8 cellular contexts compared by ENCODE assay signal in the genomic region with DNA sequence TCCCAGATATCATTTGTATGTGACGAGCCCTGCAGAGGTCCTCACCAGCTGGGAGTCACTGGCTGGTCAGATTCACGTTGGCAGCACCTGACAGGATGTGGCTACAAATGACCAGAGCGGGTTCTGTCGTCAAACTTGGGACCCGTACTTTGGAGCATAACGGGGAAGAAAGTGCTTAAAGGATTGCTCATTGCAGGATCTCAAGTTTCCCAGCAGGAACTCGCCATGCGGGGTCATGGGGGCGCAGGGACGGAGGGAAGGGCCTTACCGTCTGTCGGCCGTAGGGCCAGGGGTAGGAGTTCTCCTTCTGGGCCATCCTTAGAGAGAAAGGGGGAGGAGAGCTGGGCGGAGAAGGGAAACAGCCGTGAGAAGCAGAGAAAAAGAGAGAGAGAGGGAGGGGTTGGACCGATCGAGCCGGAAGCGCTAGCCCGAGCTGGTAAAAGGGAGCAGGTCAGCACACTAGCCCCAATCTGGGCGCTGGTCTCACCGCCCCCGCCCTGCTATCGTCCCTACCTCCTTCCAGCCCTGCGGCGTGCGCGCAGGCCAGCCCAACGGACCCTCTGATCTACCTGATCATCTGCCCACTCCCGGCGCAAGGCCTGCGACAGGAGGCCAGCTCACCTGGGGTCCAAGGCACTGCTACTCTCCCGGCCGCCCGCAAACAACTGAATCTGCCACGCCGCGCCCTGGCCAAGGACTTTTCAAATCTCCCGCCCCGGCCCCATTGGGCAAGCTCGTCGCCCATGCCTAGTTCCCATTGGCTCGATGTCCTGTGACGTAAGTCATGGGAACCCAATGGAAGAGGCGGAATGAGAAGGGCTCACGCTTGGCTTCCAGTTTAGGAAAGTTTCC. TPM values are rescaled to one million over a fixed set of nuclear protein-coding genes. Genes with fewer than 3 reads are reported as not detected.
A peak's percentile ranks its signal among the peaks of the same experiment; 100 is the strongest.
DNase-seq lines count a peak whose midpoint lies in the region; ATAC-seq and TF ChIP-seq lines count a peak whose summit lies in the region.

A gene (minus strand): TSS at position 667 of the 852 bp plus-strand sequence. CDS start 351 bp downstream, at position 316.

- intact Hi-C loops in esophagus squamous epithelium (cut with DNase I) = no loop called here

- peak in 1 of 2 donors; percentile 9 for TF ChIP-seq POLR2A in Peyer's patch (IDR thresholded peaks at IDR 0.05)
- TF ChIP-seq POLR2A in esophagus squamous epithelium (IDR thresholded peaks at IDR 0.05) = peak in 2 of 4 donors; percentile 15 to 56

- H3K27me3 ChIP-seq in Peyer's patch = no peaks in the 10 kb centered on the region
- H3K27me3 ChIP-seq in esophagus squamous epithelium = no peaks in the 10 kb centered on the region

- WGBS in esophagus squamous epithelium, 2 donors = 1% methylated on average over 37 to 40 of the region's 46 CpGs

- H3K4me1 Mint-ChIP-seq in activated T-cell treated with anti-CD3 and anti-CD28 coated beads, Interleukin-2, amount 50 U/mL, for 4 hours (ENCODE audit: low read depth) = peaks cover 14% of the 10 kb centered on the region
- H3K4me1 Mint-ChIP-seq in naive B cell = peaks cover 18 to 29% (median 23%) of the 10 kb centered on the region in 3 donors
- H3K4me1 Mint-ChIP-seq in stimulated activated effector memory CD8-positive, alpha-beta T cell treated with anti-CD3 and anti-CD28 coated beads, Interleukin-12 subunit alpha, Interleukin-12 subunit beta, amount 100 ng/mL, for 72 hours = peaks cover 33% of the 10 kb centered on the region

- no peaks in the 10 kb centered on the region for H3K9me3 Mint-ChIP-seq in activated T-cell treated with anti-CD3 and anti-CD28 coated beads, Interleukin-2, amount 50 U/mL, for 4 hours
- no peaks in the 10 kb centered on the region for H3K9me3 Mint-ChIP-seq in naive B cell
- no peaks in the 10 kb centered on the region for H3K9me3 Mint-ChIP-seq in stimulated activated effector memory CD8-positive, alpha-beta T cell treated with anti-CD3 and anti-CD28 coated beads, Interleukin-12 subunit alpha, Interleukin-12 subunit beta, amount 100 ng/mL, for 72 hours

- no peaks in the 10 kb centered on the region for H3K27me3 Mint-ChIP-seq in activated T-cell treated with anti-CD3 and anti-CD28 coated beads, Interleukin-2, amount 50 U/mL, for 4 hours (ENCODE audit: low read depth)
- no peaks in the 10 kb centered on the region for H3K27me3 Mint-ChIP-seq in naive B cell

- DNase-seq in DMS153 treated with DMSO at 0.1 percent for 48 hours (lab: John Stamatoyannopoulos, UW; ENCODE audit: unreplicated experiment) = peak; percentile 22
- DNase-seq in Jurkat, Clone E6-1 (ENCODE audit: low read depth, low spot score) = peak; percentile 91
- DNase-seq in Peyer's patch = peak; percentile 91 to 98 (median 95)
- peak; percentile 86 for DNase-seq in activated T-cell treated with anti-CD3 and anti-CD28 coated beads, Interleukin-2, amount 50 U/mL, for 4 hours
- peak; percentile 70 for DNase-seq in esophagus squamous epithelium (lab: John Stamatoyannopoulos, UW)
- peak; percentile 88 for DNase-seq in naive B cell
- peak; percentile 81 to 94 for DNase-seq in stimulated activated effector memory CD8-positive, alpha-beta T cell treated with anti-CD3 and anti-CD28 coated beads, Interleukin-12 subunit alpha, Interleukin-12 subunit beta, amount 100 ng/mL, for 72 hours (ENCODE audit: low spot score in 2 of 2)

- peak within 1 kb of the TSS; percentile 83 to 94 (median 90) for H3K27ac Mint-ChIP-seq in naive B cell
- peak within 1 kb of the TSS; percentile 98 for H3K27ac Mint-ChIP-seq in stimulated activated effector memory CD8-positive, alpha-beta T cell treated with anti-CD3 and anti-CD28 coated beads, Interleukin-12 subunit alpha, Interleukin-12 subunit beta, amount 100 ng/mL, for 72 hours

- H3K4me1 ChIP-seq in Peyer's patch = peaks cover 0 to 13% (median 7%) of the 10 kb centered on the region in 4 donors
- peaks cover 6 to 62% (median 7%) of the 10 kb centered on the region in 3 donors for H3K4me1 ChIP-seq in esophagus squamous epithelium

- peak within 1 kb of the TSS; percentile 97 for H3K4me3 ChIP-seq in Jurkat, Clone E6-1 (ENCODE audit: low read length)
- peak within 1 kb of the TSS; percentile 44 to 58 (median 54) for H3K4me3 ChIP-seq in Peyer's patch
- peak within 1 kb of the TSS; percentile 46 to 67 (median 58) for H3K4me3 ChIP-seq in esophagus squamous epithelium

- H3K27ac ChIP-seq in Peyer's patch (peak within 1 kb of the TSS; percentile 36 to 70 (median 67)), esophagus squamous epithelium (peak within 1 kb of the TSS; percentile 72 to 94 (median 84))

- H3K36me3 ChIP-seq in Peyer's patch (no peaks in the 10 kb centered on the region), esophagus squamous epithelium (no peaks in the 10 kb centered on the region)

- no peaks in the 10 kb centered on the region for H3K9me3 ChIP-seq in Peyer's patch
- H3K9me3 ChIP-seq in esophagus squamous epithelium = no peaks in the 10 kb centered on the region

- H3K4me3 Mint-ChIP-seq in activated T-cell treated with anti-CD3 and anti-CD28 coated beads, Interleukin-2, amount 50 U/mL, for 4 hours = peak within 1 kb of the TSS; percentile 90
- peak within 1 kb of the TSS; percentile 86 to 96 (median 92) for H3K4me3 Mint-ChIP-seq in naive B cell
- H3K4me3 Mint-ChIP-seq in stimulated activated effector memory CD8-positive, alpha-beta T cell treated with anti-CD3 and anti-CD28 coated beads, Interleukin-12 subunit alpha, Interleukin-12 subunit beta, amount 100 ng/mL, for 72 hours = peak within 1 kb of the TSS; percentile 96

- TF ChIP-seq CTCF in Peyer's patch (IDR thresholded peaks at IDR 0.05) (no peak), esophagus squamous epithelium (IDR thresholded peaks at IDR 0.05) (peak in 1 of 6 experiments; percentile 3)

- no peaks in the 10 kb centered on the region for H3K36me3 Mint-ChIP-seq in activated T-cell treated with anti-CD3 and anti-CD28 coated beads, Interleukin-2, amount 50 U/mL, for 4 hours (ENCODE audit: insufficient read depth)
- no peaks in the 10 kb centered on the region for H3K36me3 Mint-ChIP-seq in naive B cell
- peaks cover 58% of the 10 kb centered on the region for H3K36me3 Mint-ChIP-seq in stimulated activated effector memory CD8-positive, alpha-beta T cell treated with anti-CD3 and anti-CD28 coated beads, Interleukin-12 subunit alpha, Interleukin-12 subunit beta, amount 100 ng/mL, for 72 hours

- peak; percentile 77 for ATAC-seq in GM21619 (IDR thresholded peaks at IDR 0.05; ENCODE audit: unreplicated experiment)
- ATAC-seq in activated T-cell treated with anti-CD3 and anti-CD28 coated beads, Interleukin-2, amount 50 U/mL, for 4 hours = peak; percentile 100
- ATAC-seq in naive B cell (ENCODE audit: low read depth in 2 of 2) = peak; percentile 99 to 100
- ATAC-seq in stimulated activated effector memory CD8-positive, alpha-beta T cell treated with anti-CD3 and anti-CD28 coated beads, Interleukin-12 subunit alpha, Interleukin-12 subunit beta, amount 100 ng/mL, for 72 hours = peak; percentile 97

RNA-seq across cellular contexts. Expression of the gene that starts here (rescaled TPM):
- 216 TPM for polyA plus RNA-seq in Jurkat, Clone E6-1 (2012; ENCODE audit: insufficient read depth, insufficient read length)
- total RNA-seq in Peyer's patch (100 to 1,000 TPM in 1 of 4 donors, 10 to 100 TPM in 3; 10.5 to 111 (median 19.1) TPM), esophagus squamous epithelium (10 to 100 TPM; 11.2 to 43.7 (median 20.3) TPM)
- total RNA-seq in activated T-cell treated with anti-CD3 and anti-CD28 coated beads, Interleukin-2, amount 50 U/mL, for 4 hours = 1 to 10 TPM; 6.2 to 6.7 (median 6.7) TPM
- polyA plus RNA-seq in naive B cell (ENCODE audit: low read depth in 6 of 6) = not detected

Comparison
In these comparisons a context has a peak if more than half of its experiments do, and no peak if none do; other contexts are left out.
1. Peak in every context shown above with its lines: DNase-seq, ATAC-seq, H3K4me3 ChIP-seq and H3K27ac ChIP-seq.
2. Peak in DNase-seq and ATAC-seq in naive B cell; RNA of the gene not detected or under 1 TPM.
3. DNase-seq: peak in every context shown above with its lines; median percentile 95 in Peyer's patch; 91 in Jurkat, Clone E6-1; 88 in naive B cell; 88 in stimulated activated effector memory CD8-positive, alpha-beta T cell treated with anti-CD3 and anti-CD28 coated beads, Interleukin-12 subunit alpha, Interleukin-12 subunit beta, amount 100 ng/mL, for 72 hours; 86 in activated T-cell treated with anti-CD3 and anti-CD28 coated beads, Interleukin-2, amount 50 U/mL, for 4 hours; 70 in esophagus squamous epithelium; 22 in DMS153 treated with DMSO at 0.1 percent for 48 hours.